In genomic region chr14:74083161-74083560, GRCh38 we compare ENCODE assay signal across 10 cellular contexts. TPM values are rescaled to one million over a fixed set of nuclear protein-coding genes. Genes with fewer than 3 reads are reported as not detected.
DNase-seq lines count a peak whose midpoint lies in the region; TF ChIP-seq lines count a peak whose summit lies in the region.
"Had no signal": no experiment of that assay in that cellular context is flagged by ENCODE, and none has a peak within 500 bp of the region (broad histone marks: within the 10 kb centered on the region; RNA-seq: fewer than 3 reads in every experiment).

No MANE protein-coding gene starts in this region.

- peak; percentile 13 for DNase-seq in GM23248
- no peak for DNase-seq in fibroblast of pulmonary artery (ENCODE audit: low read depth)
- DNase-seq in sigmoid colon = no peak
- no peak for DNase-seq in CD1c-positive myeloid dendritic cell (ENCODE audit: extremely low spot score)
- DNase-seq in activated CD4-positive, CD25-positive, alpha-beta regulatory T cell (lab: John Stamatoyannopoulos, UW) = no peak
- DNase-seq in NCI-H82 (lab: John Stamatoyannopoulos, UW) = no peak
- no peak for DNase-seq in substantia nigra (lab: John Stamatoyannopoulos, UW)
- DNase-seq: SIG-M5; stimulated activated CD4-positive, alpha-beta T cell treated with anti-CD3 and anti-CD28 coated beads, Interleukin-1b, Interleukin-23, amount 100 ng/mL, for 48 hours had no signal

- H3K27me3 ChIP-seq in GM23248 (replicated peaks; ENCODE audit: insufficient read depth) = no peaks in the 10 kb centered on the region
- H3K27me3 ChIP-seq in SU-DHL-6 (ENCODE audit: low read length) = no peaks in the 10 kb centered on the region
- H3K27me3 ChIP-seq in sigmoid colon = no peaks in the 10 kb centered on the region

- H3K27ac ChIP-seq in GM23248 (no peak overlapping the region), SU-DHL-6 (ENCODE audit: low read depth, low read length) (no peak overlapping the region), sigmoid colon (peak overlapping the region; percentile 81 to 93 (median 90)), substantia nigra (ENCODE audit: low read depth, low read length, poor library complexity, severe bottlenecking) (no peak overlapping the region)

- H4K20me1 ChIP-seq in GM23248 (ENCODE audit: insufficient read depth) (no peaks in the 10 kb centered on the region), SU-DHL-6 (ENCODE audit: low read depth, low read length) (no peaks in the 10 kb centered on the region)

- intact Hi-C loops in sigmoid colon (cut with DNase I) = loop anchor here (10.0 kb wide), 1 partner anchor 412 kb away; the partner anchor contains the start of genes ISCA2 and NPC2

- H3K36me3 ChIP-seq in GM23248 (ENCODE audit: low read depth) (no peaks in the 10 kb centered on the region), SU-DHL-6 (ENCODE audit: low read length) (no peaks in the 10 kb centered on the region), sigmoid colon (no peaks in the 10 kb centered on the region)

- TF ChIP-seq EP300 in sigmoid colon (IDR thresholded peaks at IDR 0.05) = no peak

- in situ Hi-C loops in GM23248 (cut with MboI) = no loop called here

- 69 to 70% methylated on average over 3 of the region's 3 CpGs for WGBS in GM23248 (ENCODE audit: low coverage in 1 of 2, low lambda C conversion rate in 2 of 2, missing lambda C conversion rate in 2 of 2), 2 experiments
- 88 to 92% methylated on average over 3 of the region's 3 CpGs for WGBS in sigmoid colon, 2 donors

- peak overlapping the region; percentile 98 for H2AFZ ChIP-seq in GM23248
- no peak overlapping the region for H2AFZ ChIP-seq in SU-DHL-6 (ENCODE audit: low read depth, low read length, severe bottlenecking)

- peaks cover 16% of the 10 kb centered on the region for H3K4me1 ChIP-seq in GM23248 (ENCODE audit: insufficient read depth)
- H3K4me1 ChIP-seq in sigmoid colon = peaks cover 0 to 27% (median 20%) of the 10 kb centered on the region in 4 donors

- H3K4me2 ChIP-seq in GM23248 (ENCODE audit: unreplicated experiment) (peak overlapping the region; percentile 88), SU-DHL-6 (ENCODE audit: low read depth, low read length, poor library complexity, severe bottlenecking) (peak overlapping the region; percentile 67)

- H3K9ac ChIP-seq in GM23248 = peak overlapping the region; percentile 88
- H3K9ac ChIP-seq in SU-DHL-6 (ENCODE audit: low read length) = peak overlapping the region; percentile 60; the same call in 1 of the 2 replicates

- H3F3A ChIP-seq in GM23248 (ENCODE audit: insufficient read depth) (no peaks in the 10 kb centered on the region), SU-DHL-6 (ENCODE audit: insufficient read depth) (no peaks in the 10 kb centered on the region)

- no peaks in the 10 kb centered on the region for H3K9me3 ChIP-seq in GM23248 (ENCODE audit: low read depth)
- no peaks in the 10 kb centered on the region for H3K9me3 ChIP-seq in SU-DHL-6 (ENCODE audit: insufficient read depth, low read length)
- H3K9me3 ChIP-seq in sigmoid colon = no peaks in the 10 kb centered on the region

- no peak for TF ChIP-seq CTCF in SU-DHL-6 (IDR thresholded peaks at IDR 0.05; ENCODE audit: insufficient read depth, low read length, poor library complexity, severe bottlenecking)
- TF ChIP-seq CTCF in fibroblast of pulmonary artery (IDR thresholded peaks at IDR 0.05; ENCODE audit: low read length, missing control alignments) = no peak
- TF ChIP-seq CTCF in sigmoid colon (IDR thresholded peaks at IDR 0.05) = no peak

- H3K9me2 ChIP-seq in GM23248 (ENCODE audit: insufficient read depth) (no peaks in the 10 kb centered on the region), SU-DHL-6 (replicated peaks; ENCODE audit: insufficient read depth, low read length) (no peaks in the 10 kb centered on the region)

- H3K4me3 ChIP-seq in GM23248 (peak overlapping the region; percentile 83), SU-DHL-6 (ENCODE audit: insufficient read depth, low read length, poor library complexity, severe bottlenecking) (peak overlapping the region; percentile 64), fibroblast of pulmonary artery (replicated peaks; ENCODE audit: low read depth, low read length) (peak overlapping the region; percentile 15), sigmoid colon (peak overlapping the region in 2 of 4 donors; percentile 79 to 80)

- peaks cover 26% of the 10 kb centered on the region for H3K79me2 ChIP-seq in GM23248 (ENCODE audit: insufficient read depth)
- peaks cover 20% of the 10 kb centered on the region for H3K79me2 ChIP-seq in SU-DHL-6 (ENCODE audit: insufficient read depth, low read length)

- TF ChIP-seq POLR2A in sigmoid colon (IDR thresholded peaks at IDR 0.05) = no peak

RNA-seq across cellular contexts. Expression of gene ALDH6A1, which starts 1.1 kb away (rescaled TPM):
- total RNA-seq in GM23248 (2014; rRNA removed; shearing (Covaris generic)) = 13.8 and 19.9 TPM in 2 replicates
- polyA plus RNA-seq in GM23248 (2016; fragmentation: Nextera tagmentation; extraction: Ambion mirVana) = 20.8 and 21.0 TPM in 2 replicates
- 10 to 100 TPM; 19.9 to 33.5 (median 30.6) TPM for total RNA-seq in sigmoid colon
- polyA plus RNA-seq in sigmoid colon = 10 to 100 TPM in 2 of 3 donors, 1 to 10 TPM in 1; 9.6 to 16.9 (median 10.9) TPM

RNA-seq across cellular contexts. Expression of gene LIN52, which starts 1.6 kb away (rescaled TPM):
- total RNA-seq in GM23248 (2014; rRNA removed; shearing (Covaris generic)) = 6.7 and 8.0 TPM in 2 replicates
- 8.7 and 8.8 TPM in 2 replicates for polyA plus RNA-seq in GM23248 (2016; fragmentation: Nextera tagmentation; extraction: Ambion mirVana)
- 10 to 100 TPM in 2 of 4 donors, 1 to 10 TPM in 2; 9.1 to 11.1 (median 10.3) TPM for total RNA-seq in sigmoid colon
- 1 to 10 TPM; 3.7 to 6.0 (median 4.2) TPM for polyA plus RNA-seq in sigmoid colon

Comparison
In these comparisons a context has a peak if more than half of its experiments do, and no peak if none do; other contexts are left out.
1. H3K27ac ChIP-seq: peak in sigmoid colon (4 of 4); none in GM23248 (single experiment), SU-DHL-6 (single experiment) and substantia nigra (single experiment).